28 cellular contexts compared by ENCODE assay signal in the genomic region with DNA sequence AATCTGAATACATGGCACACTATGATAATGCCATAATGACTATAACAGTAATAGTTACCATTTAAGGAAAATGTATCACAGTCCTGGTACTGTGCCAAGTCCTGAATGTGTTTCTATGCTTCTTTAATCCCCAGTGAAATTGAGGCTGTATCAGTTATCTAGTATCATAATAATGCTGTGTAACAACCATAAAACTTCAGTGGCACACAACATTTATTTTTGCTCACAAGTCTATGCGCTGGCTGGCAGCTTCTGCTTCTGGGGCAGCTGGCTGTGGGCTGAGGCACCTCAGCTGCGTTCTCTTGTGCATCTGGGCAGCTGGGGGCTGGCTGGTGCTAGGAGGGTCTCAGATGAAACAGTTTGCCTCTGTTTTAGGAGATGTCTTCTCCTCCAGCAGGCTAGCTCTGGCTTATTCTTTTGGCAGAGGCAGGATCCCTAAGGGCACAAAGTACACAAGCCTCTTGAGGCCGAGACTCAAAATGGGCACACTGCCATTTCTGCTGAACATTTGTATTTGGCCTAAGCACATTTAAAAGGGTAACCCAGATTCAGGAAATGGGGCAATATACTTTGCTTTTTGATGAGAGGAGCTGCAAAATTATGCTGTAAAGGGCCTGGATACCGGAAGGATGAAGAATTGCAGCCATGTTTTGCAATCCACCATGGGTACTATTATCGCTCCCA.
"Had no signal": no experiment of that assay in that cellular context is flagged by ENCODE, and none has a peak within 500 bp of the region (broad histone marks: within the 10 kb centered on the region; RNA-seq: fewer than 3 reads in every experiment).

No MANE protein-coding gene starts in this region.

- H3K4me1 ChIP-seq: suprapubic skin had no signal

- H3K4me3 Mint-ChIP-seq: activated CD4-positive, alpha-beta memory T cell treated with anti-CD3 and anti-CD28 coated beads, Interleukin-2, amount 10 ng/mL, durations not matched to agents 7 days and 5 days; activated CD4-positive, alpha-beta T cell treated with anti-CD3 and anti-CD28 coated beads, Interleukin-2, amount 10 ng/mL, durations not matched to agents 24 days and 14 days; activated CD8-positive, alpha-beta memory T cell treated with anti-CD3 and anti-CD28 coated beads, Interleukin-2, amount 10 ng/mL, durations not matched to agents 7 days and 5 days; activated naive CD4-positive, alpha-beta T cell treated with anti-CD3 and anti-CD28 coated beads, Interleukin-2, amount 50 U/mL, for 24 hours; activated T-helper 1 cell treated with anti-CD3 and anti-CD28 coated beads, Interleukin-12 subunit alpha, Interleukin-12 subunit beta, Interleukin-2, Interleukin-4 antibody, amounts not matched to agents 30 ng/mL and 10 ng/mL and 1 ng/mL, durations not matched to agents 14 hours and 24 hours and 36 hours; immature natural killer cell; naive thymus-derived CD8-positive, alpha-beta T cell; neural progenitor cell; stimulated activated memory B cell treated with anti-CD40 and anti-IgM and Interleukin-4, amounts not matched to agents 10 μg/mL and 1 μg/mL and 100 μg/mL, for 72 hours had no signal

- H3K36me3 ChIP-seq: left lung, neural progenitor cell, sigmoid colon, stomach, suprapubic skin, tibial nerve had no signal

- H3K27me3 Mint-ChIP-seq: progenitor cell of endocrine pancreas had no signal

- H3K27me3 ChIP-seq: body of pancreas, hepatocyte, left lung, neural progenitor cell, sigmoid colon, stomach, suprapubic skin, tibial nerve had no signal

- H3K4me3 ChIP-seq: body of pancreas, hepatocyte, left lung, lung, neural progenitor cell, sigmoid colon, smooth muscle cell, stomach, suprapubic skin, tibial nerve had no signal

- H3K27ac Mint-ChIP-seq: activated CD4-positive, alpha-beta memory T cell treated with anti-CD3 and anti-CD28 coated beads, Interleukin-2, amount 10 ng/mL, durations not matched to agents 7 days and 5 days; activated CD4-positive, alpha-beta T cell treated with anti-CD3 and anti-CD28 coated beads, Interleukin-2, amount 10 ng/mL, durations not matched to agents 24 days and 14 days; activated CD8-positive, alpha-beta memory T cell treated with anti-CD3 and anti-CD28 coated beads, Interleukin-2, amount 10 ng/mL, durations not matched to agents 7 days and 5 days; activated naive CD4-positive, alpha-beta T cell treated with anti-CD3 and anti-CD28 coated beads, Interleukin-2, amount 50 U/mL, for 24 hours; activated T-helper 1 cell treated with anti-CD3 and anti-CD28 coated beads, Interleukin-12 subunit alpha, Interleukin-12 subunit beta, Interleukin-2, Interleukin-4 antibody, amounts not matched to agents 30 ng/mL and 10 ng/mL and 1 ng/mL, durations not matched to agents 14 hours and 24 hours and 36 hours; immature natural killer cell; neural progenitor cell; progenitor cell of endocrine pancreas; stimulated activated memory B cell treated with anti-CD40 and anti-IgM and Interleukin-4, amounts not matched to agents 10 μg/mL and 1 μg/mL and 100 μg/mL, for 72 hours had no signal

- H3K27ac ChIP-seq: body of pancreas, hepatocyte, left lung, neural progenitor cell, sigmoid colon, stomach, suprapubic skin, tibial nerve, VCaP had no signal

- H3K36me3 Mint-ChIP-seq: activated CD8-positive, alpha-beta memory T cell treated with anti-CD3 and anti-CD28 coated beads, Interleukin-2, amount 10 ng/mL, durations not matched to agents 7 days and 5 days; activated naive CD4-positive, alpha-beta T cell treated with anti-CD3 and anti-CD28 coated beads, Interleukin-2, amount 50 U/mL, for 24 hours; immature natural killer cell; naive thymus-derived CD8-positive, alpha-beta T cell; neural progenitor cell; stimulated activated memory B cell treated with anti-CD40 and anti-IgM and Interleukin-4, amounts not matched to agents 10 μg/mL and 1 μg/mL and 100 μg/mL, for 72 hours had no signal

- DNase-seq: activated CD4-positive, alpha-beta memory T cell treated with anti-CD3 and anti-CD28 coated beads, Interleukin-2, amount 10 ng/mL, durations not matched to agents 7 days and 5 days; activated CD4-positive, alpha-beta T cell treated with anti-CD3 and anti-CD28 coated beads, Interleukin-2, amount 10 ng/mL, durations not matched to agents 24 days and 14 days; activated CD8-positive, alpha-beta memory T cell treated with anti-CD3 and anti-CD28 coated beads, Interleukin-2, amount 10 ng/mL, durations not matched to agents 7 days and 5 days; activated gamma-delta T cell; activated T-cell treated with anti-CD3 and anti-CD28 coated beads for 4 hours; anterior cingulate cortex; body of pancreas; effector CD4-positive, alpha-beta T cell; foreskin melanocyte; glutamatergic neuron; immature natural killer cell; left lung; naive thymus-derived CD8-positive, alpha-beta T cell; retina; sigmoid colon; stimulated activated CD4-positive, alpha-beta T cell treated with anti-CD3 and anti-CD28 coated beads, Interleukin-15, amount 100 ng/mL, for 24 hours; stomach had no signal

- H3K4me1 Mint-ChIP-seq: activated CD4-positive, alpha-beta memory T cell treated with anti-CD3 and anti-CD28 coated beads, Interleukin-2, amount 10 ng/mL, durations not matched to agents 7 days and 5 days; activated CD4-positive, alpha-beta T cell treated with anti-CD3 and anti-CD28 coated beads, Interleukin-2, amount 10 ng/mL, durations not matched to agents 24 days and 14 days; activated CD8-positive, alpha-beta memory T cell treated with anti-CD3 and anti-CD28 coated beads, Interleukin-2, amount 10 ng/mL, durations not matched to agents 7 days and 5 days; activated naive CD4-positive, alpha-beta T cell treated with anti-CD3 and anti-CD28 coated beads, Interleukin-2, amount 50 U/mL, for 24 hours; naive thymus-derived CD8-positive, alpha-beta T cell; stimulated activated memory B cell treated with anti-CD40 and anti-IgM and Interleukin-4, amounts not matched to agents 10 μg/mL and 1 μg/mL and 100 μg/mL, for 72 hours had no signal

- H3K9me3 ChIP-seq: body of pancreas, left lung, sigmoid colon, stomach, suprapubic skin had no signal

- H3K9me3 Mint-ChIP-seq: activated CD4-positive, alpha-beta memory T cell treated with anti-CD3 and anti-CD28 coated beads, Interleukin-2, amount 10 ng/mL, durations not matched to agents 7 days and 5 days; activated CD4-positive, alpha-beta T cell treated with anti-CD3 and anti-CD28 coated beads, Interleukin-2, amount 10 ng/mL, durations not matched to agents 24 days and 14 days; activated naive CD4-positive, alpha-beta T cell treated with anti-CD3 and anti-CD28 coated beads, Interleukin-2, amount 50 U/mL, for 24 hours; activated T-helper 1 cell treated with anti-CD3 and anti-CD28 coated beads, Interleukin-12 subunit alpha, Interleukin-12 subunit beta, Interleukin-2, Interleukin-4 antibody, amounts not matched to agents 30 ng/mL and 10 ng/mL and 1 ng/mL, durations not matched to agents 14 hours and 24 hours and 36 hours; immature natural killer cell; naive thymus-derived CD8-positive, alpha-beta T cell; neural progenitor cell; stimulated activated memory B cell treated with anti-CD40 and anti-IgM and Interleukin-4, amounts not matched to agents 10 μg/mL and 1 μg/mL and 100 μg/mL, for 72 hours had no signal
